Comparison of ENCODE assay signal across 9 cellular contexts in genomic region chr7:47647213-47647985, GRCh38.
A peak's percentile ranks its signal among the peaks of the same experiment; 100 is the strongest.
DNase-seq lines count a peak whose midpoint lies in the region; ATAC-seq and TF ChIP-seq lines count a peak whose summit lies in the region.
"Had no signal": no experiment of that assay in that cellular context is flagged by ENCODE, and none has a peak within 500 bp of the region (broad histone marks: within the 10 kb centered on the region; RNA-seq: fewer than 3 reads in every experiment).

No MANE protein-coding gene starts in this region.

- peak overlapping the region; percentile 15 for H3K27ac Mint-ChIP-seq in MCF 10A (ENCODE audit: low read depth, unreplicated experiment)

- H3K4me3 ChIP-seq in breast epithelium = no peak overlapping the region
- no peak overlapping the region for H3K4me3 ChIP-seq in upper lobe of right lung
- H3K4me3 ChIP-seq: adrenal gland had no signal

- TF ChIP-seq CTCF in MCF 10A (IDR thresholded peaks at IDR 0.05; ENCODE audit: unreplicated experiment) (no peak), breast epithelium (IDR thresholded peaks at IDR 0.05) (no peak), upper lobe of right lung (IDR thresholded peaks at IDR 0.05) (no peak)

- H3K27me3 ChIP-seq in breast epithelium (no peaks in the 10 kb centered on the region), upper lobe of right lung (no peaks in the 10 kb centered on the region)
- H3K27me3 ChIP-seq: adrenal gland had no signal

- H3K4me1 ChIP-seq in breast epithelium = no peaks in the 10 kb centered on the region
- H3K4me1 ChIP-seq in upper lobe of right lung = peaks cover 17% of the 10 kb centered on the region

- H3K36me3 ChIP-seq in breast epithelium (no peaks in the 10 kb centered on the region), upper lobe of right lung (no peaks in the 10 kb centered on the region)
- H3K36me3 ChIP-seq: adrenal gland had no signal

- H3K27me3 Mint-ChIP-seq in MCF 10A (ENCODE audit: insufficient read depth, unreplicated experiment) = no peaks in the 10 kb centered on the region

- no TSS peak for BruUV-seq in MCF 10A (replicated peaks; lab: Mats Ljungman, UMichigan)

- H3K36me3 Mint-ChIP-seq in MCF 10A (ENCODE audit: insufficient read depth, unreplicated experiment) = no peaks in the 10 kb centered on the region

- peaks cover 9% of the 10 kb centered on the region for H3K9me3 Mint-ChIP-seq in MCF 10A (ENCODE audit: unreplicated experiment)

- H3K27ac ChIP-seq in breast epithelium (no peak overlapping the region), upper lobe of right lung (no peak overlapping the region)

- POLR2A ChIA-PET in MCF 10A (lab: Yijun Ruan, JAX) = interaction anchor here (0.8 kb wide), 1 partner anchor 43 kb away, joined by 3 read pairs; no protein-coding TSS in a partner anchor

- no peak for TF ChIP-seq POLR2A in breast epithelium (IDR thresholded peaks at IDR 0.05)

- ATAC-seq in HG03342 (IDR thresholded peaks at IDR 0.05; ENCODE audit: unreplicated experiment) = peak; percentile 84
- ATAC-seq in upper lobe of right lung = peak; percentile 43

- CTCF ChIA-PET in MCF 10A (lab: Yijun Ruan, JAX) = interaction anchor here (0.5 to 0.6 kb wide), 2 partner anchors 10 to 13 kb away, joined by 3 read pairs; no protein-coding TSS in a partner anchor

- intact Hi-C loops in MCF 10A (cut with micrococcal nuclease) = no loop called here
- intact Hi-C loops in breast epithelium (cut with DNase I; ENCODE audit: low total_unique reads) = no loop called here
- intact Hi-C loops in upper lobe of right lung (cut with DNase I) = no loop called here

- no peaks in the 10 kb centered on the region for H3K9me3 ChIP-seq in breast epithelium
- no peaks in the 10 kb centered on the region for H3K9me3 ChIP-seq in upper lobe of right lung

- H3K4me3 Mint-ChIP-seq in MCF 10A (ENCODE audit: unreplicated experiment) = no peak overlapping the region

- no peak for DNase-seq in MCF 10A (ENCODE audit: unreplicated experiment)
- DNase-seq in breast epithelium (ENCODE audit: low spot score in 2 of 2) = no peak
- DNase-seq in cerebellar cortex (ENCODE audit: low spot score) = peak; percentile 72
- DNase-seq in upper lobe of right lung = no peak
- no peak for DNase-seq in NCI-H1930 (lab: John Stamatoyannopoulos, UW)
- no peak for DNase-seq in NCI-H446 (lab: John Stamatoyannopoulos, UW)
- no peak for DNase-seq in HUDEP-2 (lab: John Stamatoyannopoulos, UW; ENCODE audit: unreplicated experiment in 76 of 76)

- H3K4me1 Mint-ChIP-seq in MCF 10A (ENCODE audit: insufficient read depth, unreplicated experiment) = peaks cover 9% of the 10 kb centered on the region
